ENCODE assay signal across 12 cellular contexts in genomic region chr22:24289138-24289537, GRCh38. TPM values are rescaled to one million over a fixed set of nuclear protein-coding genes. Genes with fewer than 3 reads are reported as not detected.
DNase-seq lines count a peak whose midpoint lies in the region; ATAC-seq and TF ChIP-seq lines count a peak whose summit lies in the region.
"Had no signal": no experiment of that assay in that cellular context is flagged by ENCODE, and none has a peak within 500 bp of the region (broad histone marks: within the 10 kb centered on the region; RNA-seq: fewer than 3 reads in every experiment).

No MANE protein-coding gene starts in this region.

- H3K4me1 ChIP-seq in ACC112 (ENCODE audit: control insufficient read depth, insufficient read depth, low read length, unreplicated experiment) = peaks cover 41% of the 10 kb centered on the region
- peaks cover 9 to 88% (median 27%) of the 10 kb centered on the region in 3 donors for H3K4me1 ChIP-seq in esophagus squamous epithelium

- ATAC-seq in GM21360 (IDR thresholded peaks at IDR 0.05; ENCODE audit: unreplicated experiment) = no peak

- H3K36me3 ChIP-seq in ACC112 (ENCODE audit: insufficient read depth, low read length) (no peaks in the 10 kb centered on the region), esophagus squamous epithelium (no peaks in the 10 kb centered on the region)

- TF ChIP-seq CTCF in esophagus squamous epithelium (IDR thresholded peaks at IDR 0.05) = no peak

- H3K4me3 ChIP-seq in ACC112 (ENCODE audit: low read depth, low read length) (peak overlapping the region; percentile 61), esophagus squamous epithelium (no peak overlapping the region)

- no peaks in the 10 kb centered on the region for H3K9me3 ChIP-seq in esophagus squamous epithelium

- intact Hi-C loops in esophagus squamous epithelium (cut with DNase I) = no loop called here

- no peak for TF ChIP-seq POLR2A in esophagus squamous epithelium (IDR thresholded peaks at IDR 0.05)

- peak overlapping the region; percentile 76 for H3K27ac ChIP-seq in ACC112 (ENCODE audit: low read depth, low read length)
- peak overlapping the region; percentile 33 to 79 (median 72) for H3K27ac ChIP-seq in esophagus squamous epithelium

- peaks cover 55% of the 10 kb centered on the region for H3K79me2 ChIP-seq in ACC112 (ENCODE audit: control insufficient read depth, insufficient read depth, low read length, unreplicated experiment)

- 22 to 29% methylated on average over 4 of the region's 4 CpGs for WGBS in esophagus squamous epithelium, 2 donors

- no peak overlapping the region for H2AFZ ChIP-seq in ACC112 (ENCODE audit: low read length, unreplicated experiment)

- H3K27me3 ChIP-seq in ACC112 (ENCODE audit: insufficient read depth, low read length) (no peaks in the 10 kb centered on the region), esophagus squamous epithelium (no peaks in the 10 kb centered on the region)

- DNase-seq in NCI-H446 treated with DMSO at 0.1 percent for 48 hours (lab: John Stamatoyannopoulos, UW) (peak; percentile 25), esophagus squamous epithelium (lab: John Stamatoyannopoulos, UW) (no peak), myocyte (ENCODE audit: low read depth) (peak; percentile 59), iPS-NIHi11 (ENCODE audit: low spot score) (no peak), NCI-H1105 (lab: John Stamatoyannopoulos, UW) (no peak)
- DNase-seq in effector CD8-positive, alpha-beta T cell (lab: John Stamatoyannopoulos, UW) = no peak
- DNase-seq: activated naive CD4-positive, alpha-beta T cell treated with anti-CD3 and anti-CD28 coated beads for 36 hours; NCI-H2081 treated with DMSO at 0.1 percent for 48 hours; stimulated activated CD4-positive, alpha-beta T cell treated with anti-CD3 and anti-CD28 coated beads, Interleukin-1b, Interleukin-23, amount 100 ng/mL, for 48 hours; T1000 had no signal

RNA-seq across cellular contexts. Expression of gene SPECC1L, which starts 18.5 kb away (rescaled TPM):
- total RNA-seq in esophagus squamous epithelium = 10 to 100 TPM; 21.4 to 31.9 (median 27.7) TPM
- total RNA-seq in myocyte = 25.2 and 29.2 TPM in 2 replicates
- 20.5 TPM for polyA plus RNA-seq in myocyte (2012)

RNA-seq across cellular contexts. Expression of gene GGT5, which starts 44.3 kb away (rescaled TPM):
- total RNA-seq in esophagus squamous epithelium (10 to 100 TPM in 2 of 4 donors, 1 to 10 TPM in 2; 2.6 to 26.5 (median 7.1) TPM), myocyte (20.5 and 30.7 TPM in 2 replicates)
- polyA plus RNA-seq in myocyte (2012) = 16.2 TPM
- total RNA-seq: activated naive CD4-positive, alpha-beta T cell treated with anti-CD3 and anti-CD28 coated beads for 36 hours had no signal

Comparison
In these comparisons a context has a peak if more than half of its experiments do, and no peak if none do; other contexts are left out.
1. DNase-seq: peak in NCI-H446 treated with DMSO at 0.1 percent for 48 hours (single experiment) and myocyte (single experiment); none in esophagus squamous epithelium (single experiment), iPS-NIHi11 (single experiment), NCI-H1105 (single experiment) and effector CD8-positive, alpha-beta T cell (single experiment).